In the genomic region with DNA sequence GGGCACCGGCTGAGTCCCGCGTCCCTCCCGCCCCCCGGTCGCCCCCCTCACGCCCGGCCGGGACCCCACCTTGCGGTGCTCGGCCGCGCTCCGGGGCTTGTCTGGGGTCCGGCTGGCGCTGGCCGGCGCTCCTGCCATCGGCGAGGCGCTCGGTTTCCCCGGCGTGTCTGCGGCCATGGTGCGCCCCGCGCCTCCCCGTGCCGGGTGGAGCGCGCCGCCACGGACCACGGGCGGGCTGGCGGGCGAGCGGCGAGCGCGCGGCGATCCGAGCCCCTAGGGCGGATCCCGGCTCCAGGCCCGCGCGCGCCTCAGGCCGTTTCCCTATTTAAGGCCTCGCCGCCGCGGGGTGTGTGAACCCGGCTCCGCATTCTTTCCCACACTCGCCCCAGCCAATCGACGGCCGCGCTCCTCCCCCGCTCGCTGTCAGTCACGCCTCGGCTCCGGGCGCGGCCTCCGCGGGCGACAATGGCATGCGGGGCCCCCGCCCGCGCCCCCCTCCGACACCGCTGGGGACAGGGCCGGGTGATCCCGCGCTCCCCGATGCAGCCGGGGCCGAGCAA, we compare ENCODE assay signal across 8 cellular contexts. TPM values are rescaled to one million over a fixed set of nuclear protein-coding genes. Genes with fewer than 3 reads are reported as not detected.
DNase-seq lines count a peak whose midpoint lies in the region; ATAC-seq and TF ChIP-seq lines count a peak whose summit lies in the region.

Gene HES4, minus strand, starts transcription at position 301 of the 560 bp plus-strand sequence. Its CDS starts 124 bp downstream, at position 177.

- ATAC-seq in HG03354 (IDR thresholded peaks at IDR 0.05; ENCODE audit: poor library complexity, severe bottlenecking, unreplicated experiment) (peak; percentile 45), upper lobe of right lung (peak; percentile 87)
- ATAC-seq in activated naive CD8-positive, alpha-beta T cell treated with anti-CD3 and anti-CD28 coated beads, Interleukin-2, amount 10 ng/mL, durations not matched to agents 7 days and 5 days (ENCODE audit: low read depth) = peak; percentile 27

- H3K27me3 ChIP-seq in Peyer's patch (peaks cover 0 to 30% of the 10 kb centered on the region in 2 donors), neuron (ENCODE audit: insufficient read depth, low read length) (no peaks in the 10 kb centered on the region), upper lobe of right lung (peaks cover 34% of the 10 kb centered on the region)

- intact Hi-C loops in upper lobe of right lung (cut with DNase I) = no loop called here

- H3K9me3 Mint-ChIP-seq in activated naive CD8-positive, alpha-beta T cell treated with anti-CD3 and anti-CD28 coated beads, Interleukin-2, amount 10 ng/mL, durations not matched to agents 7 days and 5 days = no peaks in the 10 kb centered on the region

- peaks cover 27% of the 10 kb centered on the region for H3K27me3 Mint-ChIP-seq in activated naive CD8-positive, alpha-beta T cell treated with anti-CD3 and anti-CD28 coated beads, Interleukin-2, amount 10 ng/mL, durations not matched to agents 7 days and 5 days

- POLR2A ChIA-PET in activated naive CD8-positive, alpha-beta T cell treated with anti-CD3 and anti-CD28 coated beads, Interleukin-2, amount 10 ng/mL, durations not matched to agents 7 days and 5 days (lab: Charles Lee) = no interaction called here

- H3K27ac ChIP-seq in Peyer's patch (peak within 1 kb of the TSS; percentile 74 to 93 (median 84)), upper lobe of right lung (peak within 1 kb of the TSS; percentile 95)

- H3K27ac Mint-ChIP-seq in activated naive CD8-positive, alpha-beta T cell treated with anti-CD3 and anti-CD28 coated beads, Interleukin-2, amount 10 ng/mL, durations not matched to agents 7 days and 5 days = peak within 1 kb of the TSS; percentile 68

- H3K36me3 ChIP-seq in Peyer's patch = no peaks in the 10 kb centered on the region
- H3K36me3 ChIP-seq in neuron (ENCODE audit: insufficient read depth, low read length) = peaks cover 5% of the 10 kb centered on the region
- H3K36me3 ChIP-seq in upper lobe of right lung = no peaks in the 10 kb centered on the region

- H3K4me3 ChIP-seq in Peyer's patch = peak within 1 kb of the TSS; percentile 31 to 59 (median 57)
- peak within 1 kb of the TSS; percentile 52 for H3K4me3 ChIP-seq in neuron (ENCODE audit: low read length)
- H3K4me3 ChIP-seq in upper lobe of right lung = peak within 1 kb of the TSS; percentile 59

- peak; percentile 88 for DNase-seq in DMS153 (lab: John Stamatoyannopoulos, UW)
- peak; percentile 52 to 91 (median 88) for DNase-seq in Peyer's patch
- peak; percentile 72 for DNase-seq in activated naive CD8-positive, alpha-beta T cell treated with anti-CD3 and anti-CD28 coated beads, Interleukin-2, amount 10 ng/mL, durations not matched to agents 7 days and 5 days
- no peak for DNase-seq in glomerular endothelial cell (ENCODE audit: extremely low read depth, low read depth, low spot score)
- DNase-seq in upper lobe of right lung = peak; percentile 96
- no peak for DNase-seq in SKM-1 treated with dmso at 0.1 percent for 144 hours (lab: John Stamatoyannopoulos, UW; ENCODE audit: unreplicated experiment)

- H2AFZ ChIP-seq in neuron (ENCODE audit: low read depth, low read length) = no peak within 1 kb of the TSS

- peak within 1 kb of the TSS; percentile 73 for H3K4me3 Mint-ChIP-seq in activated naive CD8-positive, alpha-beta T cell treated with anti-CD3 and anti-CD28 coated beads, Interleukin-2, amount 10 ng/mL, durations not matched to agents 7 days and 5 days

- H3K4me1 Mint-ChIP-seq in activated naive CD8-positive, alpha-beta T cell treated with anti-CD3 and anti-CD28 coated beads, Interleukin-2, amount 10 ng/mL, durations not matched to agents 7 days and 5 days = peaks cover 8% of the 10 kb centered on the region

- no peaks in the 10 kb centered on the region for H3K36me3 Mint-ChIP-seq in activated naive CD8-positive, alpha-beta T cell treated with anti-CD3 and anti-CD28 coated beads, Interleukin-2, amount 10 ng/mL, durations not matched to agents 7 days and 5 days

- no peak for TF ChIP-seq CTCF in Peyer's patch (IDR thresholded peaks at IDR 0.05)
- TF ChIP-seq CTCF in upper lobe of right lung (IDR thresholded peaks at IDR 0.05) = no peak

- no peaks in the 10 kb centered on the region for H3K9me3 ChIP-seq in Peyer's patch
- no peaks in the 10 kb centered on the region for H3K9me3 ChIP-seq in neuron (ENCODE audit: low read length)
- no peaks in the 10 kb centered on the region for H3K9me3 ChIP-seq in upper lobe of right lung

- H3K4me1 ChIP-seq in Peyer's patch (peaks cover 2 to 48% (median 28%) of the 10 kb centered on the region in 4 donors), neuron (ENCODE audit: insufficient read depth, low read length) (peaks cover 36% of the 10 kb centered on the region), upper lobe of right lung (peaks cover 9% of the 10 kb centered on the region)

- peak in 1 of 2 donors; percentile 21 for TF ChIP-seq POLR2A in Peyer's patch (IDR thresholded peaks at IDR 0.05)

RNA-seq across cellular contexts. Expression of gene HES4, which starts in this region (rescaled TPM):
- total RNA-seq in Peyer's patch = 10 to 100 TPM in 2 of 4 donors, 1 to 10 TPM in 2; 3.9 to 12.4 (median 7.7) TPM
- total RNA-seq in activated naive CD8-positive, alpha-beta T cell treated with anti-CD3 and anti-CD28 coated beads, Interleukin-2, amount 10 ng/mL, durations not matched to agents 7 days and 5 days = 1 to 10 TPM in 1 of 2 experiments, under 1 TPM in 1; 0.60 to 1.1 TPM
- total RNA-seq in glomerular endothelial cell = 90.3 and 219 TPM in 2 replicates
- total RNA-seq in upper lobe of right lung = 26.8 TPM

Comparison
In these comparisons a context has a peak if more than half of its experiments do, and no peak if none do; other contexts are left out.
1. DNase-seq: peak in DMS153 (single experiment), Peyer's patch (3 of 3), activated naive CD8-positive, alpha-beta T cell treated with anti-CD3 and anti-CD28 coated beads, Interleukin-2, amount 10 ng/mL, durations not matched to agents 7 days and 5 days (single experiment) and upper lobe of right lung (single experiment); none in glomerular endothelial cell (single experiment) and SKM-1 treated with dmso at 0.1 percent for 144 hours (single experiment).
2. ATAC-seq: peak in every context shown above with its lines; median percentile 87 in upper lobe of right lung; 45 in HG03354; 27 in activated naive CD8-positive, alpha-beta T cell treated with anti-CD3 and anti-CD28 coated beads, Interleukin-2, amount 10 ng/mL, durations not matched to agents 7 days and 5 days.
3. Peak in every context shown above with its lines, with median percentiles within 50 percentile points of each other: H3K4me3 ChIP-seq.